ENCODE assay signal across 1 cellular context in the genomic region with DNA sequence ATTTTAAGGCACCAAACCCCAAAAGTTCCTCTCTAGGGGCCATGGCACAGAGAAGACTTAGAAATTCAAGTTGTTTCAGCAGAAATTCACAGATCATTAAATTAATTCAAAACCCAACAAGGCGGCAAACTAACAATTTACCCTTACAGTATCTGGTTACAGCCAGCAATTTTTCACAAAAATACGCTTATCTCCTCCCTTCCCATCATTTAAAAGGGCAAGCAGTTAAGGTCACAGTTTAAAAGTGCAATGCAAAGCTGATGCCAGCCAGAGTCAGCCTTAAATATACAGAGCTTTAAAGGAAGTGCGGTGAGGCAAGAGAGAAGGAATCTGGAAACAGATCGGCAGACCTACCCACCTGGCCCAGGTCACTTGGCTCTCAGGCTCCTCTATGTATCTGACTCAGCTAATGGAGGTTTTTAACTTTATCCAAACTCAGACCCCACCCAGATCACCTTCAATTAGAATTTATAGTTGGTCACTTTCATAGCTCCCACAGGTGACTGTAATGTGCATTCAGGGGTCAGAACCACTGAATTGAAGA.
TF ChIP-seq lines count a peak whose summit lies in the region.

No MANE protein-coding gene starts in this region.

TF ChIP-seq in HEK293, 187 proteins besides CTCF, POLR2A, EP300 and RAD21 (continued from another document):
- TF ChIP-seq WT1 (tag by site-specific recombination; IDR thresholded peaks at IDR 0.05) (peak; percentile 96), ZNF169 (tag by site-specific recombination; IDR thresholded peaks at IDR 0.05) (no peak), ZNF558 (tag by site-specific recombination; IDR thresholded peaks at IDR 0.05) (no peak), SP7 (tag by site-specific recombination; IDR thresholded peaks at IDR 0.05) (peak; percentile 85), ZBTB17 (tag by site-specific recombination; IDR thresholded peaks at IDR 0.05) (peak; percentile 31; the same call in 1 of the 2 replicates), ZNF776 (tag by site-specific recombination; IDR thresholded peaks at IDR 0.05; ENCODE audit: borderline replicate concordance) (no peak), FEZF1 (tag by site-specific recombination; IDR thresholded peaks at IDR 0.05) (peak; percentile 86), ZFP69B (tag by site-specific recombination; IDR thresholded peaks at IDR 0.05) (peak; percentile 86), ZNF514 (tag by site-specific recombination; IDR thresholded peaks at IDR 0.05) (no peak)
- TF ChIP-seq, protein P1, sequence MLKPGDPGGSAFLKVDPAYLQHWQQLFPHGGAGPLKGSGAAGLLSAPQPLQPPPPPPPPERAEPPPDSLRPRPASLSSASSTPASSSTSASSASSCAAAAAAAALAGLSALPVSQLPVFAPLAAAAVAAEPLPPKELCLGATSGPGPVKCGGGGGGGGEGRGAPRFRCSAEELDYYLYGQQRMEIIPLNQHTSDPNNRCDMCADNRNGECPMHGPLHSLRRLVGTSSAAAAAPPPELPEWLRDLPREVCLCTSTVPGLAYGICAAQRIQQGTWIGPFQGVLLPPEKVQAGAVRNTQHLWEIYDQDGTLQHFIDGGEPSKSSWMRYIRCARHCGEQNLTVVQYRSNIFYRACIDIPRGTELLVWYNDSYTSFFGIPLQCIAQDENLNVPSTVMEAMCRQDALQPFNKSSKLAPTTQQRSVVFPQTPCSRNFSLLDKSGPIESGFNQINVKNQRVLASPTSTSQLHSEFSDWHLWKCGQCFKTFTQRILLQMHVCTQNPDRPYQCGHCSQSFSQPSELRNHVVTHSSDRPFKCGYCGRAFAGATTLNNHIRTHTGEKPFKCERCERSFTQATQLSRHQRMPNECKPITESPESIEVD (tag by site-specific recombination; IDR thresholded peaks at IDR 0.05): peak; percentile 91
